ENCODE assay signal across 21 cellular contexts in the genomic region with DNA sequence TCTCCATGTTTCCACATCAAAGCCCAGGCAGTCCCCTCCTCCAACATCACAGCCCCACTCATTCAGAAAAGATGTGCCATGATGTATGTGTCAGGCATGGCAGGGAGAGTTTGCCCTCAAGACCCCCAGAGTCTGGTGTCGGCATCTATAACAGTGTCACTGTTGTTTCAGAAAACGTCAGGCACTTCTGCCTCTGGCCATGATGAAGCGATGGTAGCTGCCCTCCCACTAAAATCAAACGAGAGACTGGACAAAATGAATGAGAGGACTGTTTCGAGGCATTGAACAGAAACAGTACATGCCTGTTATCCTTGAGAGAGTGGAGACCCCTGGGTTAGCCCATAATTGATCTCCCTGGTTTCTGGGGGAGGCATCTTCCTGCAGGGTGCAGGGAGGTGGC.
DNase-seq lines count a peak whose midpoint lies in the region; ATAC-seq, FAIRE-seq and TF ChIP-seq lines count a peak whose summit lies in the region.
"Had no signal": no experiment of that assay in that cellular context is flagged by ENCODE, and none has a peak within 500 bp of the region (broad histone marks: within the 10 kb centered on the region; RNA-seq: fewer than 3 reads in every experiment).

No MANE protein-coding gene starts in this region.

- H3K18ac ChIP-seq in mesenchymal stem cell (ENCODE audit: low read depth in 1 of 2, low read length in 2 of 2), result no peak overlapping the region

- H3K9me3 ChIP-seq in suprapubic skin (no peaks in the 10 kb centered on the region), mesenchymal stem cell (ENCODE audit: control insufficient read depth, low read length) (no peaks in the 10 kb centered on the region), PC-3 (ENCODE audit: low read length) (no peaks in the 10 kb centered on the region), right atrium auricular region (peaks cover 0 to 13% of the 10 kb centered on the region in 2 donors)
- H3K9me3 ChIP-seq: BE2C had no signal

- H3K27me3 ChIP-seq in suprapubic skin, result peaks cover 15% of the 10 kb centered on the region
- peaks cover 0 to 42% of the 10 kb centered on the region in 2 experiments for H3K27me3 ChIP-seq in mesenchymal stem cell (ENCODE audit: control insufficient read depth in 1 of 2, insufficient read depth in 1 of 2, low read length in 2 of 2)
- no peaks in the 10 kb centered on the region for H3K27me3 ChIP-seq in PC-3 (ENCODE audit: low read length)
- H3K27me3 ChIP-seq in right atrium auricular region, result no peaks in the 10 kb centered on the region
- H3K27me3 ChIP-seq: BE2C had no signal

- no peaks in the 10 kb centered on the region for H3K9me2 ChIP-seq in PC-3 (replicated peaks; ENCODE audit: low read length)

- H2BK12ac ChIP-seq in mesenchymal stem cell (ENCODE audit: low read length in 2 of 2), result no peak overlapping the region

- ATAC-seq in HG03521 (IDR thresholded peaks at IDR 0.05; ENCODE audit: unreplicated experiment) (no peak), PC-3 (no peak)
- ATAC-seq: A549, GM12878, Panc1 had no signal

- no TSS peak for BruUV-seq in PC-3 (replicated peaks; lab: Mats Ljungman, UMichigan)

- no peaks in the 10 kb centered on the region for H4K20me1 ChIP-seq in PC-3 (ENCODE audit: low read length)

- no peaks in the 10 kb centered on the region for H3K79me2 ChIP-seq in PC-3 (ENCODE audit: low read length)

- H2BK5ac ChIP-seq in mesenchymal stem cell (ENCODE audit: low read depth, low read length, poor library complexity, severe bottlenecking), result no peak overlapping the region

- no peak overlapping the region for H3K14ac ChIP-seq in mesenchymal stem cell (ENCODE audit: low read length in 2 of 2)

- H3K4me2 ChIP-seq in mesenchymal stem cell (ENCODE audit: low read length, poor library complexity, severe bottlenecking), result no peak overlapping the region
- H3K4me2 ChIP-seq in PC-3 (ENCODE audit: low read length), result no peak overlapping the region
- H3K4me2 ChIP-seq: A549 had no signal

- no peak overlapping the region for H2BK15ac ChIP-seq in mesenchymal stem cell (ENCODE audit: low read depth, poor library complexity, severe bottlenecking)

- H3F3A ChIP-seq in PC-3 (ENCODE audit: low read length, unreplicated experiment), result no peaks in the 10 kb centered on the region

- DNase-seq in D341Med (ENCODE audit: low spot score), result peak; percentile 4
- DNase-seq in HTR-8/SVneo (ENCODE audit: insufficient read length, low spot score), result no peak
- DNase-seq in islet precursor cell, result peak; percentile 21
- DNase-seq in suprapubic skin (ENCODE audit: low spot score in 2 of 2), result peak; percentile 1 to 28
- DNase-seq in mesenchymal stem cell, result no peak
- DNase-seq in PC-3, result no peak
- DNase-seq in right atrium auricular region (ENCODE audit: low spot score), result no peak
- DNase-seq: BE2C; DMS79 treated with DMSO at 0.1 percent for 48 hours; GOT3; IMR-90; NCI-H1105 treated with DMSO at 0.1 percent for 48 hours; NCI-H2029 treated with DMSO at 0.1 percent for 48 hours; NCI-H226; NCI-H524; NCI-H774; NK-92 treated with Interleukin-12 subunit alpha and Interleukin-12 subunit beta, amount 100 ng/mL, for 24 hours had no signal

- intact Hi-C loops in PC-3 (cut with micrococcal nuclease), result no loop called here

- no peak overlapping the region for H3K23ac ChIP-seq in mesenchymal stem cell (ENCODE audit: low read length in 2 of 2)

- no peak overlapping the region for H3K4ac ChIP-seq in mesenchymal stem cell (ENCODE audit: low read depth in 1 of 2, low read length in 2 of 2)

- no peak overlapping the region for H2AK5ac ChIP-seq in mesenchymal stem cell (ENCODE audit: low read length, severe bottlenecking)

- POLR2A ChIA-PET in PC-3 (lab: Charles Lee; ENCODE audit: unreplicated experiment), result interaction anchor here (0.6 kb wide), 1 partner anchor 49 kb away, joined by 4 read pairs; no protein-coding TSS in a partner anchor

- FAIRE-seq in HTR-8/SVneo (lab: Jason Lieb, UNC), result peak; percentile 51
- FAIRE-seq: A549, GM12878 had no signal

- WGBS in suprapubic skin, result 81% methylated on average over 5 of the region's 5 CpGs
- whole genome bisulfite sequencing in mesenchymal stem cell, result 42% methylated on average over 5 of the region's 5 CpGs

- H4K8ac ChIP-seq in mesenchymal stem cell (ENCODE audit: low read length), result no peak overlapping the region

- no peak overlapping the region for H2AFZ ChIP-seq in mesenchymal stem cell (ENCODE audit: low read depth, low read length)
- no peak overlapping the region for H2AFZ ChIP-seq in PC-3 (ENCODE audit: low read length)

- H3K27ac ChIP-seq in suprapubic skin (no peak overlapping the region), mesenchymal stem cell (ENCODE audit: low read length, poor library complexity, severe bottlenecking) (no peak overlapping the region), PC-3 (ENCODE audit: low read length) (no peak overlapping the region), right atrium auricular region (no peak overlapping the region)
- H3K27ac ChIP-seq: A549 had no signal

- no peak overlapping the region for H2BK120ac ChIP-seq in mesenchymal stem cell (ENCODE audit: low read depth, low read length)

- H3K4me1 ChIP-seq in suprapubic skin (no peaks in the 10 kb centered on the region), mesenchymal stem cell (ENCODE audit: control insufficient read depth, insufficient read depth, low read depth, low read length) (no peaks in the 10 kb centered on the region), PC-3 (ENCODE audit: insufficient read depth, low read length) (peaks cover 13% of the 10 kb centered on the region; the same call in 1 of the 2 replicates), right atrium auricular region (no peaks in the 10 kb centered on the region)
- H3K4me1 ChIP-seq: A549, BE2C had no signal

- H3K4me3 ChIP-seq in suprapubic skin, result no peak overlapping the region
- no peak overlapping the region for H3K4me3 ChIP-seq in mesenchymal stem cell (ENCODE audit: insufficient read depth in 1 of 2, low read depth in 1 of 2, low read length in 2 of 2)
- H3K4me3 ChIP-seq in PC-3 (ENCODE audit: low read length), result no peak overlapping the region
- H3K4me3 ChIP-seq in right atrium auricular region, result no peak overlapping the region
- H3K4me3 ChIP-seq: A549, GM12878 had no signal

- CTCF ChIA-PET in PC-3 (lab: Charles Lee), result no interaction called here

- H4K91ac ChIP-seq in mesenchymal stem cell (ENCODE audit: low read length), result no peak overlapping the region

- H3K79me1 ChIP-seq in mesenchymal stem cell (replicated peaks; ENCODE audit: low read length, poor library complexity, severe bottlenecking), result no peaks in the 10 kb centered on the region

- no peak for TF ChIP-seq POLR2A in suprapubic skin (IDR thresholded peaks at IDR 0.05)

- TF ChIP-seq CTCF in suprapubic skin (IDR thresholded peaks at IDR 0.05), result no peak
- TF ChIP-seq CTCF in PC-3 (conservative IDR thresholded peaks at IDR 0.05; ENCODE audit: low read depth, low read length), result no peak
- TF ChIP-seq CTCF in right atrium auricular region (IDR thresholded peaks at IDR 0.05), result no peak

- H3K9ac ChIP-seq in mesenchymal stem cell (ENCODE audit: low read length), result no peak overlapping the region
- H3K9ac ChIP-seq in PC-3 (ENCODE audit: low read length), result no peak overlapping the region

- no peak for TF ChIP-seq EP300 in suprapubic skin (IDR thresholded peaks at IDR 0.05)

- H3K36me3 ChIP-seq in suprapubic skin (no peaks in the 10 kb centered on the region), mesenchymal stem cell (ENCODE audit: control insufficient read depth in 1 of 2, insufficient read depth in 2 of 2, low read depth in 1 of 2, low read length in 2 of 2) (no peaks in the 10 kb centered on the region), PC-3 (ENCODE audit: low read depth, low read length) (no peaks in the 10 kb centered on the region), right atrium auricular region (no peaks in the 10 kb centered on the region)
- H3K36me3 ChIP-seq: BE2C had no signal

Comparison
In these comparisons a context has a peak if more than half of its experiments do, and no peak if none do; other contexts are left out.
1. DNase-seq: peak in D341Med (single experiment), islet precursor cell (single experiment) and suprapubic skin (2 of 2); none in HTR-8/SVneo (single experiment), mesenchymal stem cell (single experiment), PC-3 (single experiment) and right atrium auricular region (single experiment).